ENCODE assay signal across 14 cellular contexts in genomic region chr7:133704436-133704835, GRCh38.
"Had no signal": no experiment of that assay in that cellular context is flagged by ENCODE, and none has a peak within 500 bp of the region (broad histone marks: within the 10 kb centered on the region; RNA-seq: fewer than 3 reads in every experiment).

No MANE protein-coding gene starts in this region.

- H3K9me3 Mint-ChIP-seq: activated naive CD8-positive, alpha-beta T cell treated with anti-CD3 and anti-CD28 coated beads, Interleukin-2, amount 50 U/mL, for 24 hours; activated T-helper 17 cell treated with anti-CD3 and anti-CD28 coated beads, Interleukin-2, amount 50 U/mL, for 72 hours; stimulated activated effector memory CD8-positive, alpha-beta T cell treated with anti-CD3 and anti-CD28 coated beads, Interleukin-12 subunit alpha, Interleukin-12 subunit beta, amount 100 ng/mL, for 72 hours; T-helper 2 cell treated with Interferon-gamma antibody and Interleukin-4, amounts not matched to agents 5 μg/mL and 100 μg/mL, for 36 hours had no signal

- H3K36me3 Mint-ChIP-seq: stimulated activated effector memory CD8-positive, alpha-beta T cell treated with anti-CD3 and anti-CD28 coated beads, Interleukin-12 subunit alpha, Interleukin-12 subunit beta, amount 100 ng/mL, for 72 hours had no signal

- ATAC-seq: activated naive CD8-positive, alpha-beta T cell treated with anti-CD3 and anti-CD28 coated beads, Interleukin-2, amount 50 U/mL, for 24 hours; activated T-helper 17 cell treated with anti-CD3 and anti-CD28 coated beads, Interleukin-2, amount 50 U/mL, for 72 hours; right lobe of liver; stimulated activated effector memory CD8-positive, alpha-beta T cell treated with anti-CD3 and anti-CD28 coated beads, Interleukin-12 subunit alpha, Interleukin-12 subunit beta, amount 100 ng/mL, for 72 hours had no signal

- H3K27ac Mint-ChIP-seq: activated naive CD8-positive, alpha-beta T cell treated with anti-CD3 and anti-CD28 coated beads, Interleukin-2, amount 50 U/mL, for 24 hours; activated T-helper 17 cell treated with anti-CD3 and anti-CD28 coated beads, Interleukin-2, amount 50 U/mL, for 72 hours; stimulated activated effector memory CD8-positive, alpha-beta T cell treated with anti-CD3 and anti-CD28 coated beads, Interleukin-12 subunit alpha, Interleukin-12 subunit beta, amount 100 ng/mL, for 72 hours; T-helper 2 cell treated with Interferon-gamma antibody and Interleukin-4, amounts not matched to agents 5 μg/mL and 100 μg/mL, for 36 hours had no signal

- H3K9me3 ChIP-seq: esophagus muscularis mucosa, ovary, right lobe of liver had no signal

- H3K4me1 ChIP-seq: right lobe of liver had no signal

- DNase-seq: activated CD4-positive, alpha-beta T cell treated with anti-CD3 and anti-CD28 coated beads, Interleukin-2, amount 50 U/mL, for 4 hours; activated naive CD4-positive, alpha-beta T cell treated with Interleukin-2 at 50 U/mL for 16 hours; activated naive CD8-positive, alpha-beta T cell treated with anti-CD3 and anti-CD28 coated beads, Interleukin-2, amount 50 U/mL, for 24 hours; activated T-cell treated with anti-CD3 and anti-CD28 coated beads for 4 hours; aorta; dorsolateral prefrontal cortex; hypothalamus; ovary; right lobe of liver had no signal

- H3K27me3 Mint-ChIP-seq: activated naive CD8-positive, alpha-beta T cell treated with anti-CD3 and anti-CD28 coated beads, Interleukin-2, amount 50 U/mL, for 24 hours; activated T-helper 17 cell treated with anti-CD3 and anti-CD28 coated beads, Interleukin-2, amount 50 U/mL, for 72 hours had no signal

- H3K36me3 ChIP-seq: cardiac muscle cell, esophagus muscularis mucosa, ovary, right lobe of liver had no signal

- H3K27ac ChIP-seq: cardiac muscle cell, dorsolateral prefrontal cortex, esophagus muscularis mucosa, ovary, right lobe of liver had no signal

- H3K4me3 Mint-ChIP-seq: activated naive CD8-positive, alpha-beta T cell treated with anti-CD3 and anti-CD28 coated beads, Interleukin-2, amount 50 U/mL, for 24 hours; activated T-helper 17 cell treated with anti-CD3 and anti-CD28 coated beads, Interleukin-2, amount 50 U/mL, for 72 hours; stimulated activated effector memory CD8-positive, alpha-beta T cell treated with anti-CD3 and anti-CD28 coated beads, Interleukin-12 subunit alpha, Interleukin-12 subunit beta, amount 100 ng/mL, for 72 hours; T-helper 2 cell treated with Interferon-gamma antibody and Interleukin-4, amounts not matched to agents 5 μg/mL and 100 μg/mL, for 36 hours had no signal

- H3K27me3 ChIP-seq: cardiac muscle cell, dorsolateral prefrontal cortex, esophagus muscularis mucosa, ovary, right lobe of liver had no signal

- H3K4me3 ChIP-seq: cardiac muscle cell, dorsolateral prefrontal cortex, esophagus muscularis mucosa, ovary, right lobe of liver had no signal
